22 cellular contexts compared by ENCODE assay signal in the genomic region with DNA sequence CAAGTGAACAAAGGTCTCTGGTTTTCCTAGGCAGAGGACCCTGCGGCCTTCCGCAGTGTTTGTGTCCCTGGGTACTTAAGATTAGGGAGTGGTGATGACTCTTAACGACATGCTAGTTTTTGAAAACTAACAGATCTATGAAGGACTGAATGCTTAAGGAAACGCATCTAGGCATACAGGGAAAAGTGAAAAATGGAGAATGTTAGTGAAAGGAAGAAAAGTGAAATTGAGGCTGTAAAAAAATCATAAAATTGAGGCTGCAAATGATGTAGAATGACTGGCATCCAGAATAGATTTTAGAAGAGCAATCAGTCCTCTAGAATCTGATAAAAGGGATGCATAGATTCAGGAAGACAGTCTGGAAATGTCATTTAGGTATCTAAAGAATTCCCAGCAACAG.
"Had no signal": no experiment of that assay in that cellular context is flagged by ENCODE, and none has a peak within 500 bp of the region (broad histone marks: within the 10 kb centered on the region; RNA-seq: fewer than 3 reads in every experiment).

No MANE protein-coding gene starts in this region.

- H3K27me3 Mint-ChIP-seq: activated CD8-positive, alpha-beta T cell treated with anti-CD3 and anti-CD28 coated beads for 36 hours; activated naive CD8-positive, alpha-beta T cell treated with anti-CD3 and anti-CD28 coated beads, Interleukin-2, amount 10 ng/mL, durations not matched to agents 7 days and 5 days had no signal

- H3K4me3 Mint-ChIP-seq: activated CD8-positive, alpha-beta T cell treated with anti-CD3 and anti-CD28 coated beads for 36 hours; activated naive CD8-positive, alpha-beta T cell treated with anti-CD3 and anti-CD28 coated beads, Interleukin-2, amount 10 ng/mL, durations not matched to agents 7 days and 5 days; activated T-cell treated with anti-CD3 and anti-CD28 coated beads, Interleukin-2, amount 50 U/mL, for 72 hours; T-helper 1 cell treated with Interleukin-12 subunit alpha and Interleukin-12 subunit beta and Interleukin-4 antibody, amounts not matched to agents 30 μg/mL and 1 μg/mL, for 36 hours had no signal

- FAIRE-seq: bronchial epithelial cell had no signal

- H3K27ac ChIP-seq: body of pancreas, KMS-11 had no signal

- DNase-seq: activated CD4-positive, alpha-beta T cell treated with anti-CD3 and anti-CD28 coated beads for 4 hours; activated CD8-positive, alpha-beta memory T cell treated with anti-CD3 and anti-CD28 coated beads, Interleukin-2, amount 50 U/mL, for 4 hours; activated CD8-positive, alpha-beta T cell treated with anti-CD3 and anti-CD28 coated beads for 36 hours; activated gamma-delta T cell treated with Interleukin-2 at 50 U/mL for 16 hours; activated naive CD4-positive, alpha-beta T cell treated with anti-CD3 and anti-CD28 coated beads, Interleukin-2, amount 50 U/mL, for 16 hours; activated naive CD8-positive, alpha-beta T cell treated with anti-CD3 and anti-CD28 coated beads, Interleukin-2, amount 10 ng/mL, durations not matched to agents 7 days and 5 days; activated T-cell treated with anti-CD3 and anti-CD28 coated beads, Interleukin-2, amount 50 U/mL, for 72 hours; aorta; body of pancreas; central memory CD4-positive, alpha-beta T cell; NCI-H1105 treated with DMSO at 0.1 percent for 48 hours; NCI-H1436 treated with DMSO at 0.1 percent for 48 hours; NCI-H187; NCI-H2081; NCI-H446; NCI-H524; PC-3; SHP77 treated with DMSO at 0.1 percent for 48 hours had no signal

- H3K27ac Mint-ChIP-seq: activated CD8-positive, alpha-beta T cell treated with anti-CD3 and anti-CD28 coated beads for 36 hours; activated naive CD8-positive, alpha-beta T cell treated with anti-CD3 and anti-CD28 coated beads, Interleukin-2, amount 10 ng/mL, durations not matched to agents 7 days and 5 days; activated T-cell treated with anti-CD3 and anti-CD28 coated beads, Interleukin-2, amount 50 U/mL, for 72 hours; activated T-helper 2 cell treated with anti-CD3 and anti-CD28 coated beads, Interferon-gamma antibody, Interleukin-2, Interleukin-4, amounts not matched to agents 10 μg/mL and 5 μg/mL and 100 μg/mL, durations not matched to agents 14 hours and 24 hours and 36 hours; T-helper 1 cell treated with Interleukin-12 subunit alpha and Interleukin-12 subunit beta and Interleukin-4 antibody, amounts not matched to agents 30 μg/mL and 1 μg/mL, for 36 hours had no signal

- H3K27me3 ChIP-seq: body of pancreas had no signal

- H3K4me3 ChIP-seq: body of pancreas had no signal

- H3K9ac ChIP-seq: KMS-11 had no signal

- H3K4me2 ChIP-seq: KMS-11 had no signal
